1 cellular context compared by ENCODE assay signal in the genomic region with DNA sequence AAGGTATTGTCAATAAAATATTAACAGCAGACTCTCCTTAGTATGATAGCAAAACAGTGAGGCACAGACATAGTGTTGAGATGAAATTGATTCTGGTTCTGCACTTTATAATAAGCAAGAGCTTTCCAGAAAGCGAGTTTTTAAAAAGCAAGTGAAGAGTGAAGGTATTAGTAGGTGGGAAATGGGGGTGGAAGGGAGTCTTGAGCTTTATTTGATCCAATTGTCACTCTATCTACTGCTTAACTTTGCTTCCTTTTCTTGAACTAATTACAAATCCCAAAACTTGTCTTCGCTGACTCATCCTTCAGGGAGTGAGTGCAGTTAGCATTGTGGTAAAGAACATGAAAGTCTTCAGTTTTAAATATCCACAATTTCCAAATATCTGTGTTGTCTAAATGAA.
TF ChIP-seq lines count a peak whose summit lies in the region.

No MANE protein-coding gene starts in this region.

TF ChIP-seq in K562, 482 proteins besides CTCF, POLR2A, EP300 and RAD21 (continued from another document):
- TF ChIP-seq, protein P1, sequence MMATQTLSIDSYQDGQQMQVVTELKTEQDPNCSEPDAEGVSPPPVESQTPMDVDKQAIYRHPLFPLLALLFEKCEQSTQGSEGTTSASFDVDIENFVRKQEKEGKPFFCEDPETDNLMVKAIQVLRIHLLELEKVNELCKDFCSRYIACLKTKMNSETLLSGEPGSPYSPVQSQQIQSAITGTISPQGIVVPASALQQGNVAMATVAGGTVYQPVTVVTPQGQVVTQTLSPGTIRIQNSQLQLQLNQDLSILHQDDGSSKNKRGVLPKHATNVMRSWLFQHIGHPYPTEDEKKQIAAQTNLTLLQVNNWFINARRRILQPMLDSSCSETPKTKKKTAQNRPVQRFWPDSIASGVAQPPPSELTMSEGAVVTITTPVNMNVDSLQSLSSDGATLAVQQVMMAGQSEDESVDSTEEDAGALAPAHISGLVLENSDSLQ (IDR thresholded peaks at IDR 0.05), result no peak
- no peak for TF ChIP-seq IRF2 (CRISPR knock-in tag; IDR thresholded peaks at IDR 0.05)
